ENCODE assay signal across 10 cellular contexts in the genomic region with DNA sequence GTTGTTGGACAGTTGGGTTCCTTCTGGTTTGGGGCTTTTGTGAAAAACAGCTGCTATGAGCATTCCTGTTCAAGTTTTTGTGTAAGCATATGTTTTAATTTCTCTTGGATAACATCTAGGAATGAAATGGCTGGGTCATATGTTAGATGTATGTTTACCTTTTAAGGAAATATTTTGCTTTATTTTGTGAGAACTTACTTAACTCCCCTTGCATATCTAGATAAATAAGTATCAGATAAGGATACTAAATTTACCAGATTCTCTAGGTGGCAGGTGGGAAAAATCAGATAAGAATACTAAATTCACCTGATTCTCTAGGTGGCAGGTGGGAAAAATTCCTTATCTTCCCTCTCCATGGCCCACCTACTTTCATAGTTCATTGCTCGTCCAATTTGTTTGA. TPM values are rescaled to one million over a fixed set of nuclear protein-coding genes. Genes with fewer than 3 reads are reported as not detected.
DNase-seq lines count a peak whose midpoint lies in the region; ATAC-seq, FAIRE-seq and TF ChIP-seq lines count a peak whose summit lies in the region.
"Had no signal": no experiment of that assay in that cellular context is flagged by ENCODE, and none has a peak within 500 bp of the region (broad histone marks: within the 10 kb centered on the region; RNA-seq: fewer than 3 reads in every experiment).

No MANE protein-coding gene starts in this region.

- no peaks in the 10 kb centered on the region for H3K9me3 Mint-ChIP-seq in CD8-positive, alpha-beta memory T cell
- H3K9me3 Mint-ChIP-seq in natural killer cell treated with Interleukin-12 subunit alpha and Interleukin-12 subunit beta and Interleukin-15 and Interleukin-18, amount 100 ng/mL, for 72 hours = no peaks in the 10 kb centered on the region

- peak overlapping the region; percentile 96; the same call in 1 of the 2 replicates for H3K4me2 ChIP-seq in OCI-LY1 (ENCODE audit: low read length)

- H3K27me3 Mint-ChIP-seq in CD8-positive, alpha-beta memory T cell = peaks cover 6 to 16% of the 10 kb centered on the region in 2 donors
- H3K27me3 Mint-ChIP-seq in natural killer cell treated with Interleukin-12 subunit alpha and Interleukin-12 subunit beta and Interleukin-15 and Interleukin-18, amount 100 ng/mL, for 72 hours = peaks cover 0 to 6% of the 10 kb centered on the region in 2 donors

- peaks cover 15 to 26% (median 21%) of the 10 kb centered on the region in 3 donors for H3K4me1 Mint-ChIP-seq in CD8-positive, alpha-beta memory T cell
- H3K4me1 Mint-ChIP-seq in natural killer cell treated with Interleukin-12 subunit alpha and Interleukin-12 subunit beta and Interleukin-15 and Interleukin-18, amount 100 ng/mL, for 72 hours (ENCODE audit: low read depth in 2 of 2) = peaks cover 10 to 20% of the 10 kb centered on the region in 2 donors

- CTCF ChIA-PET in CD8-positive, alpha-beta memory T cell (lab: Charles Lee) = no interaction called here

- no peaks in the 10 kb centered on the region for H3K4me1 ChIP-seq in CD8-positive, alpha-beta memory T cell (ENCODE audit: insufficient read depth, low read length)
- H3K4me1 ChIP-seq in OCI-LY1 (ENCODE audit: insufficient read depth, low read length, severe bottlenecking) (peaks cover 24% of the 10 kb centered on the region), colonic mucosa (no peaks in the 10 kb centered on the region)

- H3K4me3 ChIP-seq in CD8-positive, alpha-beta memory T cell (ENCODE audit: low read length) = peak overlapping the region; percentile 93
- H3K4me3 ChIP-seq in OCI-LY1 (ENCODE audit: low read depth, low read length, poor library complexity, severe bottlenecking) (no peak overlapping the region), colonic mucosa (no peak overlapping the region)

- no peak overlapping the region for H2AFZ ChIP-seq in OCI-LY1 (ENCODE audit: low read length)

- H3K36me3 ChIP-seq in CD8-positive, alpha-beta memory T cell (ENCODE audit: insufficient read depth, low read length) = no peaks in the 10 kb centered on the region
- H3K36me3 ChIP-seq in OCI-LY1 (ENCODE audit: insufficient read depth, low read length) = no peaks in the 10 kb centered on the region
- no peaks in the 10 kb centered on the region for H3K36me3 ChIP-seq in colonic mucosa

- no peak for FAIRE-seq in GM19239 (lab: Jason Lieb, UNC)
- FAIRE-seq: HTR-8/SVneo had no signal

- intact Hi-C loops in colonic mucosa (cut with DNase I) = no loop called here

- POLR2A ChIA-PET in CD8-positive, alpha-beta memory T cell (lab: Charles Lee) = no interaction called here

- TF ChIP-seq CTCF in OCI-LY1 (IDR thresholded peaks at IDR 0.05; ENCODE audit: low read length) = no peak
- TF ChIP-seq CTCF in colonic mucosa (IDR thresholded peaks at IDR 0.05) = no peak

- H3K27ac ChIP-seq in CD8-positive, alpha-beta memory T cell (ENCODE audit: low read depth, low read length) = no peak overlapping the region
- no peak overlapping the region for H3K27ac ChIP-seq in OCI-LY1 (ENCODE audit: low read depth, low read length, poor library complexity, severe bottlenecking)
- peak overlapping the region; percentile 83 for H3K27ac ChIP-seq in colonic mucosa

- no peaks in the 10 kb centered on the region for H3K9me2 ChIP-seq in OCI-LY1 (ENCODE audit: low read depth, low read length)

- no peaks in the 10 kb centered on the region for H3K9me3 ChIP-seq in CD8-positive, alpha-beta memory T cell (ENCODE audit: low read length)
- H3K9me3 ChIP-seq in OCI-LY1 (ENCODE audit: low read length) (no peaks in the 10 kb centered on the region), colonic mucosa (no peaks in the 10 kb centered on the region)

- no peaks in the 10 kb centered on the region for H3F3A ChIP-seq in OCI-LY1 (ENCODE audit: insufficient read depth, low read length)

- DNase-seq in CD8-positive, alpha-beta memory T cell = no peak
- no peak for DNase-seq in colonic mucosa
- DNase-seq in natural killer cell treated with Interleukin-12 subunit alpha and Interleukin-12 subunit beta and Interleukin-15 and Interleukin-18, amount 100 ng/mL, for 72 hours (ENCODE audit: low spot score) = no peak
- DNase-seq in GM19239 (ENCODE audit: insufficient read length, low spot score) = no peak
- no peak for DNase-seq in dedifferentiated amniotic fluid mesenchymal stem cell (ENCODE audit: extremely low spot score)
- DNase-seq in stimulated activated naive CD4-positive, alpha-beta T cell (lab: John Stamatoyannopoulos, UW) = no peak
- DNase-seq: DMS79 had no signal

- no peak for ATAC-seq in natural killer cell treated with Interleukin-12 subunit alpha and Interleukin-12 subunit beta and Interleukin-15 and Interleukin-18, amount 100 ng/mL, for 72 hours
- no peak for ATAC-seq in GM19463 (IDR thresholded peaks at IDR 0.05; ENCODE audit: unreplicated experiment)

- H3K4me3 Mint-ChIP-seq in CD8-positive, alpha-beta memory T cell = peak overlapping the region; percentile 91 to 99 (median 98)
- peak overlapping the region; percentile 99 for H3K4me3 Mint-ChIP-seq in natural killer cell treated with Interleukin-12 subunit alpha and Interleukin-12 subunit beta and Interleukin-15 and Interleukin-18, amount 100 ng/mL, for 72 hours

- H3K36me3 Mint-ChIP-seq in CD8-positive, alpha-beta memory T cell = peaks cover 0 to 5% (median 2%) of the 10 kb centered on the region in 3 donors
- no peaks in the 10 kb centered on the region for H3K36me3 Mint-ChIP-seq in natural killer cell treated with Interleukin-12 subunit alpha and Interleukin-12 subunit beta and Interleukin-15 and Interleukin-18, amount 100 ng/mL, for 72 hours

- no peaks in the 10 kb centered on the region for H3K79me2 ChIP-seq in OCI-LY1 (ENCODE audit: insufficient read depth, low read length)

- H3K27ac Mint-ChIP-seq in CD8-positive, alpha-beta memory T cell = peak overlapping the region in 3 of 8 donors; percentile 95 to 96 (median 96)
- peak overlapping the region in 1 of 2 donors; percentile 90 for H3K27ac Mint-ChIP-seq in natural killer cell treated with Interleukin-12 subunit alpha and Interleukin-12 subunit beta and Interleukin-15 and Interleukin-18, amount 100 ng/mL, for 72 hours

- no peaks in the 10 kb centered on the region for H4K20me1 ChIP-seq in OCI-LY1 (ENCODE audit: insufficient read depth, low read length)

- no peaks in the 10 kb centered on the region for H3K27me3 ChIP-seq in CD8-positive, alpha-beta memory T cell (ENCODE audit: insufficient read depth, low read length, poor library complexity, severe bottlenecking)
- H3K27me3 ChIP-seq in OCI-LY1 (ENCODE audit: insufficient read depth, low read length) = no peaks in the 10 kb centered on the region
- H3K27me3 ChIP-seq in colonic mucosa = no peaks in the 10 kb centered on the region

- no peak overlapping the region for H3K9ac ChIP-seq in OCI-LY1 (ENCODE audit: low read length)
- H3K9ac ChIP-seq in colonic mucosa (ENCODE audit: low read depth in 2 of 2, low read length in 2 of 2) = peak overlapping the region in 1 of 2 donors; percentile 91

RNA-seq across cellular contexts. Expression of a gene that starts 1.1 kb away (rescaled TPM):
- total RNA-seq in CD8-positive, alpha-beta memory T cell = 1 to 10 TPM; 3.7 to 4.1 TPM
- 4.0 TPM for polyA plus RNA-seq in CD8-positive, alpha-beta memory T cell
- total RNA-seq in colonic mucosa = 100 to 1,000 TPM; 252 to 418 TPM
- 1 to 10 TPM; 4.0 to 5.5 TPM for total RNA-seq in natural killer cell treated with Interleukin-12 subunit alpha and Interleukin-12 subunit beta and Interleukin-15 and Interleukin-18, amount 100 ng/mL, for 72 hours

RNA-seq across cellular contexts. Expression of a gene that starts 16.6 kb away (rescaled TPM):
- 10 to 100 TPM; 38.3 to 38.9 TPM for total RNA-seq in CD8-positive, alpha-beta memory T cell
- 10.2 TPM for polyA plus RNA-seq in CD8-positive, alpha-beta memory T cell
- total RNA-seq in colonic mucosa = 10 to 100 TPM; 13.9 to 20.3 TPM
- 10 to 100 TPM; 45.8 to 65.5 TPM for total RNA-seq in natural killer cell treated with Interleukin-12 subunit alpha and Interleukin-12 subunit beta and Interleukin-15 and Interleukin-18, amount 100 ng/mL, for 72 hours

Comparison
In these comparisons a context has a peak if more than half of its experiments do, and no peak if none do; other contexts are left out.
1. RNA of a gene that starts 1.1 kb away (total RNA-seq): 252 to 418 TPM in colonic mucosa; 4.0 to 5.5 TPM in natural killer cell treated with Interleukin-12 subunit alpha and Interleukin-12 subunit beta and Interleukin-15 and Interleukin-18, amount 100 ng/mL, for 72 hours and 3.7 to 4.1 TPM in CD8-positive, alpha-beta memory T cell; every median in the first group is over 10 times any median in the second.